1 cellular context compared by ENCODE assay signal in the genomic region with DNA sequence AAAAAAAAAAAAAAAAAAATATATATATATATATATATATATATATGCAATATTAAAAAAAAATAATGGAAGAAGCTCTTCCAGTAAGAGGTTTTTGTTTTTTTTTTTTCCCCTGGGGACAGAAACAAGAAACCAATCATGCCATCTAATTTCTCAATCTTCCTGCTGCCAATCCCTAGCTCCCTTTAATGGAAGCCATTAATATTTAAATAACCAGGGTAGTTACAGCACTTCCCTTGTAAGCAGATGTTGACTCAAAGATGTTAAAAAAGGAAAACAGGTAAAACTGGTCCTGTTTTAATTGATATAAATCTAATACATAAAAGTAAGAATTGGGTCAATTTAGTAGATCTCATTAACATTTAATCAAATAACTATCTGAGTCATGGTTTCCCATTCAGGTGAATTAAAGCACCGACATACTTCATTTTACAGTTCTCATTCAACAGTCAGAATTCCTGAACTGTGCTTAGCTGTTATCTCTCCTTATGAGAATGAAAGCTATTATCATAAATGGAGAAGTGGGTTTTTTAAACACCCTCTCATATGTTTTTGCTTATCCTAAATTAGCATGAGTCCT.
TF ChIP-seq lines count a peak whose summit lies in the region.

No MANE protein-coding gene starts in this region.

TF ChIP-seq in SK-N-SH, 30 proteins besides CTCF, POLR2A, EP300 and RAD21 (continued from another document):
- TF ChIP-seq, protein P1, sequence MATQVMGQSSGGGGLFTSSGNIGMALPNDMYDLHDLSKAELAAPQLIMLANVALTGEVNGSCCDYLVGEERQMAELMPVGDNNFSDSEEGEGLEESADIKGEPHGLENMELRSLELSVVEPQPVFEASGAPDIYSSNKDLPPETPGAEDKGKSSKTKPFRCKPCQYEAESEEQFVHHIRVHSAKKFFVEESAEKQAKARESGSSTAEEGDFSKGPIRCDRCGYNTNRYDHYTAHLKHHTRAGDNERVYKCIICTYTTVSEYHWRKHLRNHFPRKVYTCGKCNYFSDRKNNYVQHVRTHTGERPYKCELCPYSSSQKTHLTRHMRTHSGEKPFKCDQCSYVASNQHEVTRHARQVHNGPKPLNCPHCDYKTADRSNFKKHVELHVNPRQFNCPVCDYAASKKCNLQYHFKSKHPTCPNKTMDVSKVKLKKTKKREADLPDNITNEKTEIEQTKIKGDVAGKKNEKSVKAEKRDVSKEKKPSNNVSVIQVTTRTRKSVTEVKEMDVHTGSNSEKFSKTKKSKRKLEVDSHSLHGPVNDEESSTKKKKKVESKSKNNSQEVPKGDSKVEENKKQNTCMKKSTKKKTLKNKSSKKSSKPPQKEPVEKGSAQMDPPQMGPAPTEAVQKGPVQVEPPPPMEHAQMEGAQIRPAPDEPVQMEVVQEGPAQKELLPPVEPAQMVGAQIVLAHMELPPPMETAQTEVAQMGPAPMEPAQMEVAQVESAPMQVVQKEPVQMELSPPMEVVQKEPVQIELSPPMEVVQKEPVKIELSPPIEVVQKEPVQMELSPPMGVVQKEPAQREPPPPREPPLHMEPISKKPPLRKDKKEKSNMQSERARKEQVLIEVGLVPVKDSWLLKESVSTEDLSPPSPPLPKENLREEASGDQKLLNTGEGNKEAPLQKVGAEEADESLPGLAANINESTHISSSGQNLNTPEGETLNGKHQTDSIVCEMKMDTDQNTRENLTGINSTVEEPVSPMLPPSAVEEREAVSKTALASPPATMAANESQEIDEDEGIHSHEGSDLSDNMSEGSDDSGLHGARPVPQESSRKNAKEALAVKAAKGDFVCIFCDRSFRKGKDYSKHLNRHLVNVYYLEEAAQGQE (IDR thresholded peaks at IDR 0.05; ENCODE audit: low read depth, low read length), result no peak
- TF ChIP-seq FOXM1 (IDR thresholded peaks at IDR 0.05; ENCODE audit: low read depth), result no peak
- no peak for TF ChIP-seq MEF2A (IDR thresholded peaks at IDR 0.05; ENCODE audit: borderline replicate concordance, low read depth)
- no peak for TF ChIP-seq NFIC (IDR thresholded peaks at IDR 0.05; ENCODE audit: borderline replicate concordance)
